Comparison of ENCODE assay signal across 21 cellular contexts in genomic region chr1:167707942-167708341, GRCh38. TPM values are rescaled to one million over a fixed set of nuclear protein-coding genes. Genes with fewer than 3 reads are reported as not detected.
DNase-seq lines count a peak whose midpoint lies in the region; ATAC-seq and TF ChIP-seq lines count a peak whose summit lies in the region.
"Had no signal": no experiment of that assay in that cellular context is flagged by ENCODE, and none has a peak within 500 bp of the region (broad histone marks: within the 10 kb centered on the region; RNA-seq: fewer than 3 reads in every experiment).

No MANE protein-coding gene starts in this region.

- no peak overlapping the region for H3K4me3 ChIP-seq in foreskin fibroblast (ENCODE audit: low read depth in 1 of 2, low read length in 2 of 2)
- H3K4me3 ChIP-seq: dorsolateral prefrontal cortex, heart left ventricle, PC-9, testis had no signal

- intact Hi-C loops in natural killer cell (cut with micrococcal nuclease): no loop called here

- H3K4me3 Mint-ChIP-seq in natural killer cell: no peak overlapping the region
- H3K4me3 Mint-ChIP-seq in natural killer cell treated with Interleukin-12 subunit alpha and Interleukin-12 subunit beta and Interleukin-15 and Interleukin-18, amount 100 ng/mL, for 72 hours: no peak overlapping the region
- no peak overlapping the region for H3K4me3 Mint-ChIP-seq in T-helper 17 cell
- H3K4me3 Mint-ChIP-seq: activated CD8-positive, alpha-beta memory T cell treated with anti-CD3 and anti-CD28 coated beads, Interleukin-2, amount 10 ng/mL, durations not matched to agents 7 days and 5 days; activated naive CD8-positive, alpha-beta T cell treated with anti-CD3 and anti-CD28 coated beads, Interleukin-2, amount 10 ng/mL, durations not matched to agents 7 days and 5 days; HFFc6 had no signal

- DNase-seq in natural killer cell (no peak), T-helper 17 cell (no peak), NCI-H524 (lab: John Stamatoyannopoulos, UW) (no peak), foreskin fibroblast (no peak)
- DNase-seq in natural killer cell treated with Interleukin-12 subunit alpha and Interleukin-12 subunit beta and Interleukin-15 and Interleukin-18, amount 100 ng/mL, for 72 hours (ENCODE audit: low spot score): no peak
- DNase-seq: activated CD8-positive, alpha-beta memory T cell treated with anti-CD3 and anti-CD28 coated beads, Interleukin-2, amount 10 ng/mL, durations not matched to agents 7 days and 5 days; activated naive CD8-positive, alpha-beta T cell treated with anti-CD3 and anti-CD28 coated beads, Interleukin-2, amount 10 ng/mL, durations not matched to agents 7 days and 5 days; DMS 273 treated with DMSO at 0.1 percent for 48 hours; dorsolateral prefrontal cortex; heart left ventricle; HFFc6; MM.1S; NCI-H187 treated with DMSO at 0.1 percent for 48 hours; PC-9; right cardiac atrium; testis had no signal

- H3K4me1 Mint-ChIP-seq in natural killer cell (peaks cover 23 to 26% of the 10 kb centered on the region in 2 donors), T-helper 17 cell (peaks cover 30% of the 10 kb centered on the region)
- H3K4me1 Mint-ChIP-seq in natural killer cell treated with Interleukin-12 subunit alpha and Interleukin-12 subunit beta and Interleukin-15 and Interleukin-18, amount 100 ng/mL, for 72 hours (ENCODE audit: low read depth in 2 of 2): peaks cover 16 to 19% of the 10 kb centered on the region in 2 donors

- H3K36me3 Mint-ChIP-seq in natural killer cell (peaks cover 9% of the 10 kb centered on the region), T-helper 17 cell (ENCODE audit: low read depth) (peaks cover 8% of the 10 kb centered on the region)
- H3K36me3 Mint-ChIP-seq in natural killer cell treated with Interleukin-12 subunit alpha and Interleukin-12 subunit beta and Interleukin-15 and Interleukin-18, amount 100 ng/mL, for 72 hours: no peaks in the 10 kb centered on the region

- TF ChIP-seq CTCF in natural killer cell (IDR thresholded peaks at IDR 0.05): no peak
- TF ChIP-seq CTCF in foreskin fibroblast (IDR thresholded peaks at IDR 0.05; ENCODE audit: low read depth, low read length): no peak

- no peaks in the 10 kb centered on the region for H3K9me3 ChIP-seq in T-helper 17 cell (ENCODE audit: control insufficient read depth, low read length, poor library complexity, severe bottlenecking)
- H3K9me3 ChIP-seq: heart left ventricle, testis had no signal

- ATAC-seq in natural killer cell (no peak), T-helper 17 cell (no peak), esophagus mucosa (peak; percentile 88), GM18861 (IDR thresholded peaks at IDR 0.05; ENCODE audit: unreplicated experiment) (no peak), GM18873 (IDR thresholded peaks at IDR 0.05; ENCODE audit: low FRiP score, unreplicated experiment) (no peak)
- no peak for ATAC-seq in natural killer cell treated with Interleukin-12 subunit alpha and Interleukin-12 subunit beta and Interleukin-15 and Interleukin-18, amount 100 ng/mL, for 72 hours
- ATAC-seq: activated CD8-positive, alpha-beta memory T cell treated with anti-CD3 and anti-CD28 coated beads, Interleukin-2, amount 10 ng/mL, durations not matched to agents 7 days and 5 days; heart left ventricle; HepG2; right cardiac atrium; SK-N-SH treated with all-trans-retinoic acid at 6 μM for 48 hours had no signal

- H3K27ac Mint-ChIP-seq in natural killer cell (peak overlapping the region; percentile 71 to 78), T-helper 17 cell (peak overlapping the region; percentile 37)
- peak overlapping the region in 1 of 2 donors; percentile 86 for H3K27ac Mint-ChIP-seq in natural killer cell treated with Interleukin-12 subunit alpha and Interleukin-12 subunit beta and Interleukin-15 and Interleukin-18, amount 100 ng/mL, for 72 hours
- H3K27ac Mint-ChIP-seq: activated CD8-positive, alpha-beta memory T cell treated with anti-CD3 and anti-CD28 coated beads, Interleukin-2, amount 10 ng/mL, durations not matched to agents 7 days and 5 days; activated naive CD8-positive, alpha-beta T cell treated with anti-CD3 and anti-CD28 coated beads, Interleukin-2, amount 10 ng/mL, durations not matched to agents 7 days and 5 days; HFFc6 had no signal

- H3K27me3 Mint-ChIP-seq in natural killer cell (ENCODE audit: low read depth in 2 of 2) (no peaks in the 10 kb centered on the region), T-helper 17 cell (no peaks in the 10 kb centered on the region)
- H3K27me3 Mint-ChIP-seq in natural killer cell treated with Interleukin-12 subunit alpha and Interleukin-12 subunit beta and Interleukin-15 and Interleukin-18, amount 100 ng/mL, for 72 hours: no peaks in the 10 kb centered on the region
- H3K27me3 Mint-ChIP-seq: activated naive CD8-positive, alpha-beta T cell treated with anti-CD3 and anti-CD28 coated beads, Interleukin-2, amount 10 ng/mL, durations not matched to agents 7 days and 5 days had no signal

- no peaks in the 10 kb centered on the region for H3K9me3 Mint-ChIP-seq in natural killer cell
- H3K9me3 Mint-ChIP-seq in natural killer cell treated with Interleukin-12 subunit alpha and Interleukin-12 subunit beta and Interleukin-15 and Interleukin-18, amount 100 ng/mL, for 72 hours: no peaks in the 10 kb centered on the region
- H3K9me3 Mint-ChIP-seq: activated naive CD8-positive, alpha-beta T cell treated with anti-CD3 and anti-CD28 coated beads, Interleukin-2, amount 10 ng/mL, durations not matched to agents 7 days and 5 days; HFFc6 had no signal

RNA-seq across cellular contexts. Expression of gene MPZL1, which starts 13.8 kb away (rescaled TPM):
- total RNA-seq in natural killer cell (1 to 10 TPM; 3.4 to 4.6 (median 4.0) TPM), T-helper 17 cell (1 to 10 TPM; 3.0 to 4.2 TPM), esophagus mucosa (97.5 TPM)
- total RNA-seq in natural killer cell treated with Interleukin-12 subunit alpha and Interleukin-12 subunit beta and Interleukin-15 and Interleukin-18, amount 100 ng/mL, for 72 hours: 10 to 100 TPM; 15.3 to 25.6 TPM
